Comparison of ENCODE assay signal across 21 cellular contexts in genomic region chr3:72571052-72571451, GRCh38.
DNase-seq lines count a peak whose midpoint lies in the region; ATAC-seq, FAIRE-seq and TF ChIP-seq lines count a peak whose summit lies in the region.
"Had no signal": no experiment of that assay in that cellular context is flagged by ENCODE, and none has a peak within 500 bp of the region (broad histone marks: within the 10 kb centered on the region; RNA-seq: fewer than 3 reads in every experiment).

No MANE protein-coding gene starts in this region.

- H3K9ac ChIP-seq in HepG2 (ENCODE audit: insufficient read depth, low read depth, low read length) (peak overlapping the region; percentile 72), neural progenitor cell (no peak overlapping the region)

- H2AFZ ChIP-seq in hepatocyte, result no peak overlapping the region
- no peak overlapping the region for H2AFZ ChIP-seq in HepG2 (ENCODE audit: low read length)
- H2AFZ ChIP-seq in neural progenitor cell (replicated peaks), result no peak overlapping the region

- no peak for TF ChIP-seq CTCF in hepatocyte (IDR thresholded peaks at IDR 0.05; ENCODE audit: poor library complexity)
- TF ChIP-seq CTCF in HepG2 (CRISPR knock-in tag; IDR thresholded peaks at IDR 0.05), result no peak
- no peak for TF ChIP-seq CTCF in progenitor cell of endocrine pancreas (IDR thresholded peaks at IDR 0.05; ENCODE audit: unreplicated experiment)
- TF ChIP-seq CTCF in neural progenitor cell (IDR thresholded peaks at IDR 0.05), result no peak

- peaks cover 13% of the 10 kb centered on the region for H3K4me1 ChIP-seq in hepatocyte (ENCODE audit: insufficient read depth)
- H3K4me1 ChIP-seq in HepG2 (ENCODE audit: insufficient read depth, low read length), result peaks cover 97% of the 10 kb centered on the region
- peaks cover 11% of the 10 kb centered on the region for H3K4me1 ChIP-seq in neural progenitor cell
- no peaks in the 10 kb centered on the region for H3K4me1 ChIP-seq in CD4-positive, alpha-beta memory T cell (ENCODE audit: insufficient read depth, low read length)
- H3K4me1 ChIP-seq: HAP-1 had no signal

- peaks cover 8% of the 10 kb centered on the region for H3F3A ChIP-seq in neural progenitor cell (ENCODE audit: low read depth)

- 0 out of 4 replicates have a peak, but pooled peaks of 1 of the 2 experiments have one; percentile 18 for TF ChIP-seq POLR2A in HepG2 (IDR thresholded peaks at IDR 0.05; ENCODE audit: insufficient read depth in 1 of 2, low read depth in 2 of 2, low read length in 2 of 2)

- CTCF ChIA-PET in HepG2 (lab: Yijun Ruan, JAX; ENCODE audit: low intra/inter-chr PET ratio, low total read pairs), result no interaction called here
- CTCF ChIA-PET in CD4-positive, alpha-beta memory T cell (lab: Charles Lee; ENCODE audit: partially characterized antibody), result no interaction called here

- no peak for TF ChIP-seq RAD21 in HepG2 (CRISPR knock-in tag; IDR thresholded peaks at IDR 0.05)

- DNase-seq in HuH-7 (ENCODE audit: low spot score) (peak; percentile 34), hepatocyte (ENCODE audit: low spot score) (no peak), HepG2 (ENCODE audit: low spot score) (peak; percentile 92), progenitor cell of endocrine pancreas (ENCODE audit: low spot score, unreplicated experiment) (no peak), neural progenitor cell (ENCODE audit: low spot score) (no peak), nucleus accumbens (lab: John Stamatoyannopoulos, UW) (no peak)
- no peak for DNase-seq in CD4-positive, alpha-beta memory T cell
- DNase-seq: BE2C; CD8-positive, alpha-beta T cell; COR-L47; DMS153; DND-41; GDM1 had no signal

- no TSS peak for BruUV-seq in HepG2 (replicated peaks; lab: Mats Ljungman, UMichigan)

- H3K9me3 ChIP-seq in hepatocyte (ENCODE audit: low read depth) (no peaks in the 10 kb centered on the region), HepG2 (ENCODE audit: low read length) (no peaks in the 10 kb centered on the region), neural progenitor cell (ENCODE audit: low read depth) (no peaks in the 10 kb centered on the region)
- no peaks in the 10 kb centered on the region for H3K9me3 ChIP-seq in CD4-positive, alpha-beta memory T cell (ENCODE audit: control insufficient read depth in 1 of 2, low read length in 2 of 2)
- H3K9me3 ChIP-seq: BE2C, HAP-1 had no signal

- H3K27ac ChIP-seq in hepatocyte (peak overlapping the region; percentile 60), HepG2 (ENCODE audit: extremely low read length, insufficient read depth, low read length) (peak overlapping the region; percentile 89), neural progenitor cell (no peak overlapping the region)
- H3K27ac ChIP-seq in CD4-positive, alpha-beta memory T cell (ENCODE audit: low read depth, low read length), result no peak overlapping the region
- H3K27ac ChIP-seq: C4-2B had no signal

- H3K36me3 Mint-ChIP-seq in progenitor cell of endocrine pancreas (ENCODE audit: insufficient read depth), result no peaks in the 10 kb centered on the region
- no peaks in the 10 kb centered on the region for H3K36me3 Mint-ChIP-seq in neural progenitor cell
- H3K36me3 Mint-ChIP-seq in CD4-positive, alpha-beta memory T cell, result no peaks in the 10 kb centered on the region
- H3K36me3 Mint-ChIP-seq: CD8-positive, alpha-beta T cell had no signal

- H3K9me2 ChIP-seq in hepatocyte (replicated peaks; ENCODE audit: insufficient read depth), result no peaks in the 10 kb centered on the region

- H3K27me3 Mint-ChIP-seq in progenitor cell of endocrine pancreas, result no peaks in the 10 kb centered on the region
- peaks cover 10% of the 10 kb centered on the region for H3K27me3 Mint-ChIP-seq in neural progenitor cell (ENCODE audit: insufficient read depth, low read depth)
- H3K27me3 Mint-ChIP-seq in CD4-positive, alpha-beta memory T cell, result no peaks in the 10 kb centered on the region

- ATAC-seq in HepG2, result peak; percentile 86
- ATAC-seq in HG03521 (IDR thresholded peaks at IDR 0.05; ENCODE audit: unreplicated experiment), result no peak
- ATAC-seq: CD8-positive, alpha-beta T cell had no signal

- peak; percentile 88 for FAIRE-seq in HepG2 (lab: Jason Lieb, UNC)
- FAIRE-seq: A204.1, D721Med, GM12892, H1, HTR-8/SVneo had no signal

- POLR2A ChIA-PET in HepG2 (lab: Yijun Ruan, JAX), result interaction anchor here (0.6 to 1.9 kb wide), 7 partner anchors 9 to 420 kb away, joined by 3 to 26 read pairs (median 4); no protein-coding TSS in a partner anchor
- POLR2A ChIA-PET in CD4-positive, alpha-beta memory T cell (lab: Charles Lee; ENCODE audit: partially characterized antibody), result no interaction called here

- H3K36me3 ChIP-seq in hepatocyte (replicated peaks; ENCODE audit: insufficient read depth, low read depth) (no peaks in the 10 kb centered on the region), HepG2 (replicated peaks in 1 of 2; ENCODE audit: control insufficient read depth in 1 of 2, insufficient read depth in 2 of 2, low read length in 2 of 2) (no peaks in the 10 kb centered on the region), neural progenitor cell (no peaks in the 10 kb centered on the region)
- no peaks in the 10 kb centered on the region for H3K36me3 ChIP-seq in CD4-positive, alpha-beta memory T cell (ENCODE audit: insufficient read depth, low read length)
- H3K36me3 ChIP-seq: BE2C, HAP-1 had no signal

- H3K4me3 Mint-ChIP-seq in progenitor cell of endocrine pancreas (ENCODE audit: low read depth) (no peak overlapping the region), neural progenitor cell (no peak overlapping the region)
- no peak overlapping the region for H3K4me3 Mint-ChIP-seq in CD4-positive, alpha-beta memory T cell
- H3K4me3 Mint-ChIP-seq: CD8-positive, alpha-beta T cell had no signal

- H3K27ac Mint-ChIP-seq in progenitor cell of endocrine pancreas, result peak overlapping the region; percentile 83
- H3K27ac Mint-ChIP-seq in neural progenitor cell, result no peak overlapping the region
- no peak overlapping the region for H3K27ac Mint-ChIP-seq in CD4-positive, alpha-beta memory T cell
- H3K27ac Mint-ChIP-seq: CD8-positive, alpha-beta T cell had no signal

- H3K27me3 ChIP-seq in hepatocyte, result no peaks in the 10 kb centered on the region
- H3K27me3 ChIP-seq in HepG2 (ENCODE audit: control insufficient read depth in 1 of 2, insufficient read depth in 2 of 2, low read length in 2 of 2), result no peaks in the 10 kb centered on the region
- no peaks in the 10 kb centered on the region for H3K27me3 ChIP-seq in neural progenitor cell
- H3K27me3 ChIP-seq in CD4-positive, alpha-beta memory T cell (ENCODE audit: insufficient read depth, low read length), result no peaks in the 10 kb centered on the region
- H3K27me3 ChIP-seq: BE2C had no signal

- no peaks in the 10 kb centered on the region for H3K9me3 Mint-ChIP-seq in progenitor cell of endocrine pancreas (ENCODE audit: low read depth)
- H3K9me3 Mint-ChIP-seq in neural progenitor cell, result no peaks in the 10 kb centered on the region
- H3K9me3 Mint-ChIP-seq in CD4-positive, alpha-beta memory T cell, result no peaks in the 10 kb centered on the region
- H3K9me3 Mint-ChIP-seq: CD8-positive, alpha-beta T cell had no signal

- intact Hi-C loops in HepG2 (cut with micrococcal nuclease; ENCODE audit: unreplicated experiment), result loop anchor here (1.0 kb wide), 1 partner anchor 19 kb away; no protein-coding TSS in a partner anchor
- intact Hi-C loops in CD4-positive, alpha-beta memory T cell (cut with micrococcal nuclease), result no loop called here

- TF ChIP-seq EP300 in HepG2 (IDR thresholded peaks at IDR 0.05; ENCODE audit: low read depth in 2 of 2, low read length in 2 of 2), result peak in 1 of 2 experiments; percentile 90; a peak in 2 of 4 replicates
- peak; percentile 36; the same call in 1 of the 2 replicates for TF ChIP-seq EP300 in HepG2 (CRISPR knock-in tag; IDR thresholded peaks at IDR 0.05; ENCODE audit: borderline replicate concordance)

- no peaks in the 10 kb centered on the region for H4K20me1 ChIP-seq in hepatocyte (ENCODE audit: insufficient read depth, poor library complexity, severe bottlenecking)
- no peaks in the 10 kb centered on the region for H4K20me1 ChIP-seq in HepG2 (ENCODE audit: insufficient read depth, low read length)
- no peaks in the 10 kb centered on the region for H4K20me1 ChIP-seq in neural progenitor cell (ENCODE audit: low read depth)

- no peaks in the 10 kb centered on the region for H3K79me2 ChIP-seq in hepatocyte
- no peaks in the 10 kb centered on the region for H3K79me2 ChIP-seq in HepG2 (ENCODE audit: insufficient read depth, low read length)
- no peaks in the 10 kb centered on the region for H3K79me2 ChIP-seq in neural progenitor cell (ENCODE audit: low read depth)

- H3K4me1 Mint-ChIP-seq in progenitor cell of endocrine pancreas (ENCODE audit: low read depth) (peaks cover 30% of the 10 kb centered on the region), neural progenitor cell (peaks cover 27% of the 10 kb centered on the region)
- H3K4me1 Mint-ChIP-seq in CD4-positive, alpha-beta memory T cell, result no peaks in the 10 kb centered on the region

- in situ Hi-C loops in HepG2 (cut with HindIII; ENCODE audit: extremely low pct_ligation_motif_present, low pct_unique_long_range_greater_than_20kb), result no loop called here

- no peak overlapping the region for H3K4me3 ChIP-seq in hepatocyte
- peak overlapping the region; percentile 49 to 73 (median 54) for H3K4me3 ChIP-seq in HepG2 (replicated peaks in 1 of 3; ENCODE audit: insufficient read depth in 1 of 3, low read depth in 2 of 3, low read length in 3 of 3)
- H3K4me3 ChIP-seq in neural progenitor cell, result no peak overlapping the region
- H3K4me3 ChIP-seq in CD4-positive, alpha-beta memory T cell (ENCODE audit: low read length in 2 of 2), result no peak overlapping the region
- H3K4me3 ChIP-seq: HAP-1 had no signal

- 78% methylated on average over 3 of the region's 3 CpGs for WGBS in hepatocyte (ENCODE audit: low lambda C conversion rate, missing lambda C conversion rate)
- WGBS in HepG2 (ENCODE audit: low lambda C conversion rate), result 0% methylated on average over 3 of the region's 3 CpGs

- H3K4me2 ChIP-seq in hepatocyte (no peak overlapping the region), HepG2 (ENCODE audit: low read depth, low read length) (peak overlapping the region; percentile 96), neural progenitor cell (no peak overlapping the region)

TF ChIP-seq in HepG2, 621 proteins besides CTCF, POLR2A, EP300 and RAD21 (continues in another document):
- TF ChIP-seq CEBPB (IDR thresholded peaks at IDR 0.05; ENCODE audit: borderline replicate concordance, low read depth, low read length) (peak; percentile 94), FOXK1 (CRISPR knock-in tag; IDR thresholded peaks at IDR 0.05; ENCODE audit: borderline replicate concordance, low read depth) (peak; percentile 79; the same call in 1 of the 2 replicates), ZNF12 (CRISPR knock-in tag; IDR thresholded peaks at IDR 0.05) (no peak), EHMT2 (IDR thresholded peaks at IDR 0.05; ENCODE audit: borderline replicate concordance, low read depth, low read length) (no peak; the same call in 1 of the 2 replicates), RFXANK (CRISPR knock-in tag; IDR thresholded peaks at IDR 0.05) (no peak)

Comparison
In these comparisons a context has a peak if more than half of its experiments do, and no peak if none do; other contexts are left out.
1. DNase-seq: peak in HuH-7 (single experiment) and HepG2 (single experiment); none in hepatocyte (single experiment), progenitor cell of endocrine pancreas (single experiment), neural progenitor cell (single experiment), nucleus accumbens (0 of 56) and CD4-positive, alpha-beta memory T cell (0 of 5).
2. H3K27ac ChIP-seq: peak in hepatocyte (single experiment) and HepG2 (single experiment); none in neural progenitor cell (single experiment) and CD4-positive, alpha-beta memory T cell (single experiment).
3. H3K4me3 ChIP-seq: peak in HepG2 (3 of 3); none in hepatocyte (single experiment), neural progenitor cell (single experiment) and CD4-positive, alpha-beta memory T cell (0 of 2).